In the genomic region with DNA sequence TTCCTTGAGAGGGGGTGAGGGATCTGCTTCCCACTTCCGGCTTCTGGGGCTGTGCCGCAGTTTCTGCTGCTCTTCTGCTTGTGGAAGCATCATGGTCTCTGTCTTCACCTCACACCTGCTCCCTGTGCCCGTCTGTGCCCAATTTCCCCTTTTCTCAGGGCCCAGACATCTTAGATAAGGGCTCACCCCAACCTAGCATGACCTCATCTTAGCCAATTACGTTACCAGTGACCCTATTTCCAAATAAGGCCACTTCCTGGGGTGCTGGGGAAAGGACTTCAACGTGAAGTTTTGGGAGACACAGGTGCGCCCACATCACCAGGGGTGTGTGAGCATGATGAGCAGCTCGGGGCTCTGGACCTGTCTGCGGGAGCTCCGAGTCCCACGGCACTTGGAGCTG, we compare ENCODE assay signal across 1 cellular context.
A peak's percentile ranks its signal among the peaks of the same experiment; 100 is the strongest.
TF ChIP-seq lines count a peak whose summit lies in the region.

No MANE protein-coding gene starts in this region.

TF ChIP-seq in K562, 482 proteins besides CTCF, POLR2A, EP300 and RAD21 (continued from another document and continues in another):
- TF ChIP-seq EGR1 (conservative IDR thresholded peaks at IDR 0.05) (no peak), ZNF41 (CRISPR knock-in tag; conservative IDR thresholded peaks at IDR 0.05) (no peak), ZNF584 (CRISPR knock-in tag; IDR thresholded peaks at IDR 0.05; ENCODE audit: low read depth) (no peak), ETS2 (tag; IDR thresholded peaks at IDR 0.05; ENCODE audit: borderline replicate concordance, poor library complexity, severe bottlenecking) (no peak), SAFB (IDR thresholded peaks at IDR 0.05; ENCODE audit: borderline replicate concordance, low read depth, low read length) (no peak), FOXM1 (IDR thresholded peaks at IDR 0.05; ENCODE audit: low read depth) (no peak), FOXM1 (CRISPR knock-in tag; IDR thresholded peaks at IDR 0.05; ENCODE audit: low read depth) (no peak), ZFPM2 (CRISPR knock-in tag; IDR thresholded peaks at IDR 0.05) (no peak), CBX5 (IDR thresholded peaks at IDR 0.05; ENCODE audit: borderline replicate concordance, low read depth) (no peak), CREB1 (IDR thresholded peaks at IDR 0.05) (no peak), CREB1 (CRISPR knock-in tag; IDR thresholded peaks at IDR 0.05) (no peak), RHOXF2B (CRISPR knock-in tag; conservative IDR thresholded peaks at IDR 0.05) (no peak), SREBF1 (IDR thresholded peaks at IDR 0.05; ENCODE audit: borderline replicate concordance, low read depth, low read length) (no peak), ZBTB40 (IDR thresholded peaks at IDR 0.05) (no peak), ZBTB40 (CRISPR knock-in tag; IDR thresholded peaks at IDR 0.05) (no peak), L3MBTL2 (IDR thresholded peaks at IDR 0.05) (peak; percentile 35), OTX1 (CRISPR knock-in tag; IDR thresholded peaks at IDR 0.05) (no peak), DPF2 (IDR thresholded peaks at IDR 0.05) (peak; percentile 38; the same call in 1 of the 2 replicates), ARID1B (IDR thresholded peaks at IDR 0.05) (peak; percentile 14; the same call in 1 of the 2 replicates), LARP7 (IDR thresholded peaks at IDR 0.05) (no peak), STAG1 (CRISPR knock-in tag; IDR thresholded peaks at IDR 0.05; ENCODE audit: borderline replicate concordance) (no peak), ZNF785 (CRISPR knock-in tag; IDR thresholded peaks at IDR 0.05) (no peak), ZNF134 (CRISPR knock-in tag; conservative IDR thresholded peaks at IDR 0.05) (no peak), GMEB1 (CRISPR knock-in tag; IDR thresholded peaks at IDR 0.05) (no peak), ADNP (tag; IDR thresholded peaks at IDR 0.05) (no peak), E2F4 (CRISPR knock-in tag; IDR thresholded peaks at IDR 0.05; ENCODE audit: low read depth) (no peak)
- TF ChIP-seq, protein P1, sequence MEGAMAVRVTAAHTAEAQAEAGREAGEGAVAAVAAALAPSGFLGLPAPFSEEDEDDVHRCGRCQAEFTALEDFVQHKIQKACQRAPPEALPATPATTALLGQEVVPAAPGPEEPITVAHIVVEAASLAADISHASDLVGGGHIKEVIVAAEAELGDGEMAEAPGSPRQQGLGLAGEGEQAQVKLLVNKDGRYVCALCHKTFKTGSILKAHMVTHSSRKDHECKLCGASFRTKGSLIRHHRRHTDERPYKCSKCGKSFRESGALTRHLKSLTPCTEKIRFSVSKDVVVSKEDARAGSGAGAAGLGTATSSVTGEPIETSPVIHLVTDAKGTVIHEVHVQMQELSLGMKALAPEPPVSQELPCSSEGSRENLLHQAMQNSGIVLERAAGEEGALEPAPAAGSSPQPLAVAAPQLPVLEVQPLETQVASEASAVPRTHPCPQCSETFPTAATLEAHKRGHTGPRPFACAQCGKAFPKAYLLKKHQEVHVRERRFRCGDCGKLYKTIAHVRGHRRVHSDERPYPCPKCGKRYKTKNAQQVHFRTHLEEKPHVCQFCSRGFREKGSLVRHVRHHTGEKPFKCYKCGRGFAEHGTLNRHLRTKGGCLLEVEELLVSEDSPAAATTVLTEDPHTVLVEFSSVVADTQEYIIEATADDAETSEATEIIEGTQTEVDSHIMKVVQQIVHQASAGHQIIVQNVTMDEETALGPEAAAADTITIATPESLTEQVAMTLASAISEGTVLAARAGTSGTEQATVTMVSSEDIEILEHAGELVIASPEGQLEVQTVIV (CRISPR knock-in tag; IDR thresholded peaks at IDR 0.05; ENCODE audit: borderline replicate concordance): no peak
- TF ChIP-seq, protein P2, sequence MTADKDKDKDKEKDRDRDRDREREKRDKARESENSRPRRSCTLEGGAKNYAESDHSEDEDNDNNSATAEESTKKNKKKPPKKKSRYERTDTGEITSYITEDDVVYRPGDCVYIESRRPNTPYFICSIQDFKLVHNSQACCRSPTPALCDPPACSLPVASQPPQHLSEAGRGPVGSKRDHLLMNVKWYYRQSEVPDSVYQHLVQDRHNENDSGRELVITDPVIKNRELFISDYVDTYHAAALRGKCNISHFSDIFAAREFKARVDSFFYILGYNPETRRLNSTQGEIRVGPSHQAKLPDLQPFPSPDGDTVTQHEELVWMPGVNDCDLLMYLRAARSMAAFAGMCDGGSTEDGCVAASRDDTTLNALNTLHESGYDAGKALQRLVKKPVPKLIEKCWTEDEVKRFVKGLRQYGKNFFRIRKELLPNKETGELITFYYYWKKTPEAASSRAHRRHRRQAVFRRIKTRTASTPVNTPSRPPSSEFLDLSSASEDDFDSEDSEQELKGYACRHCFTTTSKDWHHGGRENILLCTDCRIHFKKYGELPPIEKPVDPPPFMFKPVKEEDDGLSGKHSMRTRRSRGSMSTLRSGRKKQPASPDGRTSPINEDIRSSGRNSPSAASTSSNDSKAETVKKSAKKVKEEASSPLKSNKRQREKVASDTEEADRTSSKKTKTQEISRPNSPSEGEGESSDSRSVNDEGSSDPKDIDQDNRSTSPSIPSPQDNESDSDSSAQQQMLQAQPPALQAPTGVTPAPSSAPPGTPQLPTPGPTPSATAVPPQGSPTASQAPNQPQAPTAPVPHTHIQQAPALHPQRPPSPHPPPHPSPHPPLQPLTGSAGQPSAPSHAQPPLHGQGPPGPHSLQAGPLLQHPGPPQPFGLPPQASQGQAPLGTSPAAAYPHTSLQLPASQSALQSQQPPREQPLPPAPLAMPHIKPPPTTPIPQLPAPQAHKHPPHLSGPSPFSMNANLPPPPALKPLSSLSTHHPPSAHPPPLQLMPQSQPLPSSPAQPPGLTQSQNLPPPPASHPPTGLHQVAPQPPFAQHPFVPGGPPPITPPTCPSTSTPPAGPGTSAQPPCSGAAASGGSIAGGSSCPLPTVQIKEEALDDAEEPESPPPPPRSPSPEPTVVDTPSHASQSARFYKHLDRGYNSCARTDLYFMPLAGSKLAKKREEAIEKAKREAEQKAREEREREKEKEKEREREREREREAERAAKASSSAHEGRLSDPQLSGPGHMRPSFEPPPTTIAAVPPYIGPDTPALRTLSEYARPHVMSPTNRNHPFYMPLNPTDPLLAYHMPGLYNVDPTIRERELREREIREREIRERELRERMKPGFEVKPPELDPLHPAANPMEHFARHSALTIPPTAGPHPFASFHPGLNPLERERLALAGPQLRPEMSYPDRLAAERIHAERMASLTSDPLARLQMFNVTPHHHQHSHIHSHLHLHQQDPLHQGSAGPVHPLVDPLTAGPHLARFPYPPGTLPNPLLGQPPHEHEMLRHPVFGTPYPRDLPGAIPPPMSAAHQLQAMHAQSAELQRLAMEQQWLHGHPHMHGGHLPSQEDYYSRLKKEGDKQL (CRISPR knock-in tag; IDR thresholded peaks at IDR 0.05; ENCODE audit: borderline replicate concordance): no peak
- TF ChIP-seq, protein P3, sequence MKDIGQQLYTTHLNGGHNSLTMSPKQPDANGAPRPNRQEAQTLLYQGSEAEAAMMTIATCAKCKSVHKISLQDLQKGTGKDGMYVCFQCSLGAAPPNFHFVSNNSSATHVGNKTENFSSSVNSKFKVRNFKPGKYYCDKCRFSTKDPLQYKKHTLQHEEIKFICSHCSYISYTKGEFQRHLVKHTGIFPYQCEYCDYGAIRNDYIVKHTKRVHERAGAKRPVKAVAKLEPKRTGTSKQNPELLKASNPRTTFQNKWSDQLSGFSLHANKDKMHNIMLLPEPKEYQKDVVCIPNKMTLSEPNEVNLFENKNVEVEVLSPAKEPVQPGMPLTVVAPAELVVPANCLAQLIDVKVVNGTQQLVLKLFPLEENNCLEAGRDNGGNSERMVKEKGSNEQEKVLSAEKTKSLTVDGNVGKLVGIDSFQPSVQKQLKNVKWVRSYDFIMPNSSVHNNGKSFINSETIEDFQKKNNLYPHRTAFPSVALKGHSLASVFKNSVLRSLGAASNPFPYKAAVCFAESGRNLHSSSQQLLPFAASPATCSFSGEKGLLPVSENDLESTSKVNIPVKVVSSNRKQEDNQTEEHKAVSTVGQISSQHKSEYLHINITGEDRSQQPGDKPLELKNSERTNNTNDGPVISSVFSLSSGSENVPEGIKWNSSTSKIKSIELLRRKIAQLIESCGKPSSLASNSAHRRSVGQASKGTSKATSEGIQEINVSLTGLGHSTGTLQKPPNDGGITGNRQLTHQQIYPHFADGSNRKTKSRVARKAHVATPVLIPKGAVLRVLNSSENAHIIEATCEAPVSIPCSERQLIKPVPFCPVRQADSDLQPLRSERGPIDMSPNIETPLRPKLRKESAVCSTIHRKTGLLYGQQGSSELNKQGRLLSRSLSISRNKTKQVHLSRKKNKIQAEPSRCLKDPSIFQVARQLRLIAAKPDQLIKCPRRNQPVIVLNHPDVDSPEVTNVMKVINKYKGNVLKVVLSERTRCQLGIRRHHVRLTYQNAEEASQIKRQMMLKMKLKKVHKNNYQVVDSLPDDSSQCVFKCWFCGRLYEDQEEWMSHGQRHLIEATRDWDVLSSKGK (CRISPR knock-in tag; IDR thresholded peaks at IDR 0.05): no peak
- TF ChIP-seq, protein P4, sequence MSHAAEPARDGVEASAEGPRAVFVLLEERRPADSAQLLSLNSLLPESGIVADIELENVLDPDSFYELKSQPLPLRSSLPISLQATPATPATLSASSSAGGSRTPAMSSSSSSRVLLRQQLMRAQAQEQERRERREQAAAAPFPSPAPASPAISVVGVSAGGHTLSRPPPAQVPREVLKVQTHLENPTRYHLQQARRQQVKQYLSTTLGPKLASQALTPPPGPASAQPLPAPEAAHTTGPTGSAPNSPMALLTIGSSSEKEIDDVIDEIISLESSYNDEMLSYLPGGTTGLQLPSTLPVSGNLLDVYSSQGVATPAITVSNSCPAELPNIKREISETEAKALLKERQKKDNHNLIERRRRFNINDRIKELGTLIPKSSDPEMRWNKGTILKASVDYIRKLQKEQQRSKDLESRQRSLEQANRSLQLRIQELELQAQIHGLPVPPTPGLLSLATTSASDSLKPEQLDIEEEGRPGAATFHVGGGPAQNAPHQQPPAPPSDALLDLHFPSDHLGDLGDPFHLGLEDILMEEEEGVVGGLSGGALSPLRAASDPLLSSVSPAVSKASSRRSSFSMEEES (CRISPR knock-in tag; IDR thresholded peaks at IDR 0.05): no peak
